ENCODE assay signal across 15 cellular contexts in the genomic region with DNA sequence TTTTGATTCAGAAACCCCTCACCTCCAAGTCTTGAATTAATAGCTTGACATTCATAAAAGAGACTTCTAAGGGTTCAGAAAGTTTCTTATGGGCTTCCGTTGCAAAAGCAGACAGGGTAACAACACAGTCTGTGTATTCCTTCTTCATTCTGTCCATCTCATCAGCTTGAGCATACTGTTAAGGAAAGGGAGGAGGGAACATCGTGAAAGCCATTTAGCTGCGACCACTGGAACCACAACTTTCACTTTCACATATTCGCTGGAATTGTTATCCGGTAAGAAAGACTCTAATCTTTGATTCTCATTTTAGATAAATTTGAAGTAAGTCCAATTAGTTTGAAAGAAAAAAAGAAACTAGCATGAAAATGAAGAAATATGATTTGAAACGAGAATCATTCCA.
A peak's percentile ranks its signal among the peaks of the same experiment; 100 is the strongest.
DNase-seq lines count a peak whose midpoint lies in the region; ATAC-seq, FAIRE-seq and TF ChIP-seq lines count a peak whose summit lies in the region.
"Had no signal": no experiment of that assay in that cellular context is flagged by ENCODE, and none has a peak within 500 bp of the region (broad histone marks: within the 10 kb centered on the region; RNA-seq: fewer than 3 reads in every experiment).

No MANE protein-coding gene starts in this region.

- H3K27me3 ChIP-seq in Loucy (ENCODE audit: insufficient read depth, low read length, poor library complexity, severe bottlenecking) (no peaks in the 10 kb centered on the region), endocrine pancreas (ENCODE audit: control insufficient read depth, insufficient read depth, low read length) (no peaks in the 10 kb centered on the region), osteoblast (ENCODE audit: insufficient read depth, low read length) (no peaks in the 10 kb centered on the region)

- H3K9me2 ChIP-seq in Loucy (replicated peaks; ENCODE audit: low read depth, low read length): no peaks in the 10 kb centered on the region

- H3K27ac Mint-ChIP-seq in activated T-helper 17 cell treated with anti-CD3 and anti-CD28 coated beads, Interleukin-2, amount 50 U/mL, for 72 hours: no peak overlapping the region

- H3K79me2 ChIP-seq in Loucy (ENCODE audit: insufficient read depth, low read length) (no peaks in the 10 kb centered on the region), osteoblast (ENCODE audit: insufficient read depth, low read length) (no peaks in the 10 kb centered on the region)

- H3K9me3 Mint-ChIP-seq in activated T-helper 17 cell treated with anti-CD3 and anti-CD28 coated beads, Interleukin-2, amount 50 U/mL, for 72 hours: no peaks in the 10 kb centered on the region

- DNase-seq in D721Med (ENCODE audit: insufficient read length, low spot score) (no peak), osteoblast (ENCODE audit: insufficient read length, low spot score, missing footprints) (no peak), COLO668 (lab: John Stamatoyannopoulos, UW; ENCODE audit: unreplicated experiment) (no peak), DMS 273 (lab: John Stamatoyannopoulos, UW; ENCODE audit: unreplicated experiment) (no peak), NCI-H1092 treated with DMSO at 0.1 percent for 48 hours (lab: John Stamatoyannopoulos, UW) (no peak)
- DNase-seq: activated CD4-positive, CD25-positive, alpha-beta regulatory T cell treated with anti-CD3 and anti-CD28 coated beads, Interleukin-2, amount 50 U/mL, for 72 hours; Calu3; NCI-H2171 treated with DMSO at 0.1 percent for 48 hours; Right ventricle myocardium superior; stimulated activated CD4-positive, alpha-beta T cell treated with anti-CD3 and anti-CD28 coated beads, Interleukin-2, amount 100 ng/mL, for 48 hours; stimulated activated naive CD4-positive, alpha-beta T cell treated with Interleukin-2 at 50 U/mL for 16 hours had no signal

- peaks cover 12% of the 10 kb centered on the region for H3K4me1 ChIP-seq in Loucy (ENCODE audit: insufficient read depth, low read length, poor library complexity, severe bottlenecking)
- H3K4me1 ChIP-seq in endocrine pancreas (ENCODE audit: control insufficient read depth, insufficient read depth, low read length): no peaks in the 10 kb centered on the region
- peaks cover 21% of the 10 kb centered on the region for H3K4me1 ChIP-seq in osteoblast (ENCODE audit: insufficient read depth, low read length)

- H3K4me1 Mint-ChIP-seq in activated T-helper 17 cell treated with anti-CD3 and anti-CD28 coated beads, Interleukin-2, amount 50 U/mL, for 72 hours: no peaks in the 10 kb centered on the region

- H3K27me3 Mint-ChIP-seq in activated T-helper 17 cell treated with anti-CD3 and anti-CD28 coated beads, Interleukin-2, amount 50 U/mL, for 72 hours: peaks cover 26% of the 10 kb centered on the region

- no peaks in the 10 kb centered on the region for H3K36me3 Mint-ChIP-seq in activated T-helper 17 cell treated with anti-CD3 and anti-CD28 coated beads, Interleukin-2, amount 50 U/mL, for 72 hours (ENCODE audit: low read depth)

- H3K27ac ChIP-seq in osteoblast (ENCODE audit: low read depth, low read length): peak overlapping the region; percentile 31

- no peak overlapping the region for H3K4me3 Mint-ChIP-seq in activated T-helper 17 cell treated with anti-CD3 and anti-CD28 coated beads, Interleukin-2, amount 50 U/mL, for 72 hours

- H4K20me1 ChIP-seq in Loucy (ENCODE audit: insufficient read depth, low read length, poor library complexity, severe bottlenecking) (no peaks in the 10 kb centered on the region), osteoblast (ENCODE audit: insufficient read depth, low read length) (no peaks in the 10 kb centered on the region)

- FAIRE-seq in D721Med (lab: Jason Lieb, UNC): peak; percentile 95
- FAIRE-seq: GM12892 had no signal

- peak overlapping the region; percentile 92 for H2AFZ ChIP-seq in Loucy (ENCODE audit: low read length)
- H2AFZ ChIP-seq in osteoblast (ENCODE audit: low read length): peak overlapping the region; percentile 91

- H3K9ac ChIP-seq in Loucy (ENCODE audit: low read depth, low read length, poor library complexity, severe bottlenecking) (peak overlapping the region; percentile 44), endocrine pancreas (ENCODE audit: control insufficient read depth, insufficient read depth, low read length) (no peak overlapping the region)

- peak overlapping the region; percentile 83 for H3K4me2 ChIP-seq in Loucy (ENCODE audit: low read depth, low read length, poor library complexity, severe bottlenecking)
- peak overlapping the region; percentile 84 for H3K4me2 ChIP-seq in osteoblast (ENCODE audit: insufficient read depth, low read length)

- no peak for TF ChIP-seq CTCF in D721Med (IDR thresholded peaks at IDR 0.05; ENCODE audit: insufficient read depth, missing control alignments)
- no peak for TF ChIP-seq CTCF in Loucy (conservative IDR thresholded peaks at IDR 0.05; ENCODE audit: low read length)
- TF ChIP-seq CTCF in osteoblast (IDR thresholded peaks at IDR 0.05; ENCODE audit: extremely low read depth, low read depth, low read length): no peak

- no peaks in the 10 kb centered on the region for H3F3A ChIP-seq in Loucy (ENCODE audit: low read depth)

- H3K36me3 ChIP-seq in Loucy (ENCODE audit: insufficient read depth, low read length) (no peaks in the 10 kb centered on the region), endocrine pancreas (ENCODE audit: control insufficient read depth, insufficient read depth, low read length) (no peaks in the 10 kb centered on the region), osteoblast (ENCODE audit: insufficient read depth, low read length) (no peaks in the 10 kb centered on the region)

- H3K4me3 ChIP-seq in Loucy (ENCODE audit: low read length, poor library complexity, severe bottlenecking): peak overlapping the region; percentile 75
- H3K4me3 ChIP-seq in endocrine pancreas (ENCODE audit: control insufficient read depth, insufficient read depth, low read length): peak overlapping the region; percentile 5
- peak overlapping the region; percentile 66 for H3K4me3 ChIP-seq in osteoblast (ENCODE audit: insufficient read depth, low read length)

- H3K9me3 ChIP-seq in Loucy (ENCODE audit: insufficient read depth, low read depth, low read length) (no peaks in the 10 kb centered on the region), endocrine pancreas (ENCODE audit: control insufficient read depth, low read length) (no peaks in the 10 kb centered on the region), osteoblast (ENCODE audit: low read depth, low read length) (no peaks in the 10 kb centered on the region)

- ATAC-seq in activated T-helper 17 cell treated with anti-CD3 and anti-CD28 coated beads, Interleukin-2, amount 50 U/mL, for 72 hours (replicated peaks): no peak

Comparison
In these comparisons a context has a peak if more than half of its experiments do, and no peak if none do; other contexts are left out.
1. H3K4me3 ChIP-seq: peak in every context shown above with its lines; median percentile 75 in Loucy; 66 in osteoblast; 5 in endocrine pancreas.